In genomic region chr10:71319042-71319799, GRCh38 we compare ENCODE assay signal across 8 cellular contexts. TPM values are rescaled to one million over a fixed set of nuclear protein-coding genes. Genes with fewer than 3 reads are reported as not detected.
DNase-seq lines count a peak whose midpoint lies in the region; ATAC-seq and TF ChIP-seq lines count a peak whose summit lies in the region.

TSS of gene SLC29A3 (plus strand) at chr10:71319259. CDS start at chr10:71319310, 51 bp downstream.

- peaks cover 5 to 11% of the 10 kb centered on the region in 2 donors for H3K36me3 ChIP-seq in ascending aorta

- peak within 1 kb of the TSS; percentile 54 to 69 for H3K27ac ChIP-seq in ascending aorta

- peaks cover 9% of the 10 kb centered on the region for H3K36me3 Mint-ChIP-seq in HFFc6 (ENCODE audit: low read depth)
- peaks cover 11% of the 10 kb centered on the region for H3K36me3 Mint-ChIP-seq in T-helper 2 cell treated with Interferon-gamma antibody and Interleukin-4, amounts not matched to agents 5 μg/mL and 100 μg/mL, for 36 hours (ENCODE audit: low read depth)

- peaks cover 3% of the 10 kb centered on the region for H3K27me3 Mint-ChIP-seq in HFFc6 (ENCODE audit: insufficient read depth)
- no peaks in the 10 kb centered on the region for H3K27me3 Mint-ChIP-seq in T-helper 2 cell treated with Interferon-gamma antibody and Interleukin-4, amounts not matched to agents 5 μg/mL and 100 μg/mL, for 36 hours (ENCODE audit: low read depth)

- peak within 1 kb of the TSS; percentile 64 for H3K27ac Mint-ChIP-seq in HFFc6
- H3K27ac Mint-ChIP-seq in T-helper 2 cell treated with Interferon-gamma antibody and Interleukin-4, amounts not matched to agents 5 μg/mL and 100 μg/mL, for 36 hours = peak within 1 kb of the TSS; percentile 88

- peaks cover 5 to 7% of the 10 kb centered on the region in 2 donors for H3K4me1 ChIP-seq in ascending aorta

- intact Hi-C loops in ascending aorta (cut with DNase I) = loop anchor here (1.0 to 10.0 kb wide), 3 partner anchors 58 to 726 kb away; no protein-coding TSS in a partner anchor

- H3K27me3 ChIP-seq in ascending aorta = no peaks in the 10 kb centered on the region

- peak within 1 kb of the TSS; percentile 74 to 88 for H3K4me3 ChIP-seq in ascending aorta

- H3K4me1 Mint-ChIP-seq in HFFc6 (ENCODE audit: low read depth) = no peaks in the 10 kb centered on the region
- peaks cover 25% of the 10 kb centered on the region for H3K4me1 Mint-ChIP-seq in T-helper 2 cell treated with Interferon-gamma antibody and Interleukin-4, amounts not matched to agents 5 μg/mL and 100 μg/mL, for 36 hours (ENCODE audit: low read depth)

- peak within 1 kb of the TSS; percentile 96 for H3K4me3 Mint-ChIP-seq in HFFc6
- peak within 1 kb of the TSS; percentile 97 for H3K4me3 Mint-ChIP-seq in T-helper 2 cell treated with Interferon-gamma antibody and Interleukin-4, amounts not matched to agents 5 μg/mL and 100 μg/mL, for 36 hours

- no peaks in the 10 kb centered on the region for H3K9me3 ChIP-seq in ascending aorta

- H3K9me3 Mint-ChIP-seq in HFFc6 = no peaks in the 10 kb centered on the region
- no peaks in the 10 kb centered on the region for H3K9me3 Mint-ChIP-seq in T-helper 2 cell treated with Interferon-gamma antibody and Interleukin-4, amounts not matched to agents 5 μg/mL and 100 μg/mL, for 36 hours

- TF ChIP-seq CTCF in HFFc6 (IDR thresholded peaks at IDR 0.05) (peak; percentile 73), ascending aorta (IDR thresholded peaks at IDR 0.05) (peak; percentile 23 to 69 (median 61))

- peak; percentile 71 for DNase-seq in HFFc6
- DNase-seq in NCI-H1105 (lab: John Stamatoyannopoulos, UW) = peak; percentile 50
- peak; percentile 89 for DNase-seq in T-helper 2 cell treated with Interferon-gamma antibody and Interleukin-4, amounts not matched to agents 5 μg/mL and 100 μg/mL, for 36 hours (ENCODE audit: low spot score)
- peak in 1 of 2 donors; percentile 86 for DNase-seq in ascending aorta (ENCODE audit: low spot score in 2 of 2)
- peak; percentile 76 to 81 for DNase-seq in hippocampal formation (lab: John Stamatoyannopoulos, UW)
- peak; percentile 91 for DNase-seq in retina

- TF ChIP-seq POLR2A in GM10847 (IDR thresholded peaks at IDR 0.05; ENCODE audit: extremely low read depth, insufficient read length) = peak; percentile 38

- ATAC-seq in HG02970 (IDR thresholded peaks at IDR 0.05; ENCODE audit: low FRiP score, unreplicated experiment) = no peak

RNA-seq across cellular contexts. Expression of gene SLC29A3, which starts in this region (rescaled TPM):
- total RNA-seq in HFFc6 (2021; fragmentation: NEBNext Ultra II Directional; extraction: Animal tissue kit (Norgen Biotek cat#: 25700)) = 1 to 10 TPM; 2.1 to 4.4 (median 2.7) TPM
- 0.64 TPM for total RNA-seq in ascending aorta
